In genomic region chr3:63296249-63296648, GRCh38 we compare ENCODE assay signal across 29 cellular contexts. TPM values are rescaled to one million over a fixed set of nuclear protein-coding genes. Genes with fewer than 3 reads are reported as not detected.
DNase-seq lines count a peak whose midpoint lies in the region; ATAC-seq, FAIRE-seq and TF ChIP-seq lines count a peak whose summit lies in the region.
"Had no signal": no experiment of that assay in that cellular context is flagged by ENCODE, and none has a peak within 500 bp of the region (broad histone marks: within the 10 kb centered on the region; RNA-seq: fewer than 3 reads in every experiment).

No MANE protein-coding gene starts in this region.

- H2BK5ac ChIP-seq in H1 (ENCODE audit: low read depth, low read length) = no peak overlapping the region

- H3K9me3 ChIP-seq in HepG2 (ENCODE audit: low read length) (peaks cover 15% of the 10 kb centered on the region), right lobe of liver (no peaks in the 10 kb centered on the region), H1 (ENCODE audit: insufficient read depth in 2 of 2, low read depth in 1 of 2, low read length in 1 of 2) (peaks cover 6 to 12% of the 10 kb centered on the region in 2 experiments; a peak in 2 of 4 replicates), gastrocnemius medialis (no peaks in the 10 kb centered on the region)
- H3K9me3 ChIP-seq: BE2C had no signal

- H2BK120ac ChIP-seq in H1 (replicated peaks; ENCODE audit: low read depth, low read length) = no peak overlapping the region

- no peak overlapping the region for H3K23ac ChIP-seq in H1 (ENCODE audit: insufficient read length)

- H3K79me1 ChIP-seq in H1 (ENCODE audit: low read depth, low read length) = no peaks in the 10 kb centered on the region

- no peak overlapping the region for H2BK12ac ChIP-seq in H1 (ENCODE audit: low read depth, low read length)

- TF ChIP-seq RAD21 in HepG2 (CRISPR knock-in tag; IDR thresholded peaks at IDR 0.05) (no peak), H1 (IDR thresholded peaks at IDR 0.05 in 1 of 2, conservative IDR thresholded peaks at IDR 0.05 in 1 of 2; ENCODE audit: low read depth in 2 of 2, low read length in 2 of 2) (no peak)

- no peaks in the 10 kb centered on the region for H4K20me1 ChIP-seq in HepG2 (ENCODE audit: insufficient read depth, low read length)
- H4K20me1 ChIP-seq in H1 (replicated peaks in 1 of 2; ENCODE audit: control insufficient read depth in 1 of 2, insufficient read depth in 2 of 2, low read length in 2 of 2) = no peaks in the 10 kb centered on the region
- H4K20me1 ChIP-seq: BLaER1 had no signal

- H3K4me1 ChIP-seq in HepG2 (ENCODE audit: insufficient read depth, low read length) = no peaks in the 10 kb centered on the region
- no peaks in the 10 kb centered on the region for H3K4me1 ChIP-seq in right lobe of liver
- no peaks in the 10 kb centered on the region for H3K4me1 ChIP-seq in H1 (replicated peaks in 1 of 4; ENCODE audit: control insufficient read depth in 3 of 4, insufficient read depth in 4 of 4, low read length in 3 of 4)
- H3K4me1 ChIP-seq in gastrocnemius medialis = no peaks in the 10 kb centered on the region
- H3K4me1 ChIP-seq: BLaER1 had no signal

- H3K4me3 ChIP-seq in HepG2 (replicated peaks in 1 of 3; ENCODE audit: insufficient read depth in 1 of 3, low read depth in 2 of 3, low read length in 3 of 3) (no peak overlapping the region), right lobe of liver (no peak overlapping the region), NB4 (ENCODE audit: low read depth, low read length) (no peak overlapping the region), H1 (ENCODE audit: extremely low read depth in 1 of 4, insufficient read depth in 2 of 4, low read depth in 3 of 4, low read length in 4 of 4) (no peak overlapping the region), gastrocnemius medialis (no peak overlapping the region), coronary artery (no peak overlapping the region)
- H3K4me3 ChIP-seq: BLaER1, GM12878 had no signal

- TF ChIP-seq POLR2A in HepG2 (IDR thresholded peaks at IDR 0.05; ENCODE audit: insufficient read depth in 1 of 2, low read depth in 2 of 2, low read length in 2 of 2) (no peak), right lobe of liver (IDR thresholded peaks at IDR 0.05) (no peak), NB4 (IDR thresholded peaks at IDR 0.05; ENCODE audit: extremely low read depth, insufficient read length) (no peak), H1 (IDR thresholded peaks at IDR 0.05; ENCODE audit: control extremely low read depth in 1 of 2, low read depth in 2 of 2, low read length in 2 of 2) (no peak), gastrocnemius medialis (IDR thresholded peaks at IDR 0.05) (no peak)

- intact Hi-C loops in HepG2 (cut with micrococcal nuclease; ENCODE audit: unreplicated experiment) (no loop called here), right lobe of liver (cut with DNase I) (no loop called here), gastrocnemius medialis (cut with DNase I; ENCODE audit: low total_unique reads) (no loop called here)

- H3K36me3 ChIP-seq in HepG2 (replicated peaks in 1 of 2; ENCODE audit: control insufficient read depth in 1 of 2, insufficient read depth in 2 of 2, low read length in 2 of 2) (no peaks in the 10 kb centered on the region), right lobe of liver (no peaks in the 10 kb centered on the region), H1 (ENCODE audit: control insufficient read depth in 2 of 4, insufficient read depth in 4 of 4, low read length in 3 of 4) (no peaks in the 10 kb centered on the region), gastrocnemius medialis (no peaks in the 10 kb centered on the region)
- H3K36me3 ChIP-seq: BE2C, BLaER1 had no signal

- no peak overlapping the region for H2BK15ac ChIP-seq in H1 (ENCODE audit: low read length)

- no peak overlapping the region for H3K56ac ChIP-seq in H1 (replicated peaks; ENCODE audit: insufficient read length, low read depth, low read length)

- H3K18ac ChIP-seq in H1 (ENCODE audit: extremely low read depth, low read length) = no peak overlapping the region

- ATAC-seq in HepG2 = no peak
- ATAC-seq in right lobe of liver = no peak
- ATAC-seq in gastrocnemius medialis = no peak
- ATAC-seq: GM12878 had no signal

- no peak for TF ChIP-seq EP300 in HepG2 (IDR thresholded peaks at IDR 0.05; ENCODE audit: low read depth in 2 of 2, low read length in 2 of 2)
- TF ChIP-seq EP300 in HepG2 (CRISPR knock-in tag; IDR thresholded peaks at IDR 0.05; ENCODE audit: borderline replicate concordance) = no peak
- TF ChIP-seq EP300 in H1 (IDR thresholded peaks at IDR 0.05; ENCODE audit: borderline replicate concordance in 1 of 2, low read depth in 2 of 2, low read length in 2 of 2) = no peak

- H3K79me2 ChIP-seq in HepG2 (ENCODE audit: insufficient read depth, low read length) = no peaks in the 10 kb centered on the region
- H3K79me2 ChIP-seq in H1 (ENCODE audit: control insufficient read depth in 1 of 2, insufficient read depth in 2 of 2, low read length in 2 of 2) = no peaks in the 10 kb centered on the region

- in situ Hi-C loops in HepG2 (cut with HindIII; ENCODE audit: extremely low pct_ligation_motif_present, low pct_unique_long_range_greater_than_20kb) = no loop called here
- in situ Hi-C loops in gastrocnemius medialis (cut with MboI; ENCODE audit: low sequenced_read_pairs in 4 of 4) = no loop called here

- POLR2A ChIA-PET in HepG2 (lab: Yijun Ruan, JAX) = no interaction called here
- POLR2A ChIA-PET in H1 (lab: Charles Lee; ENCODE audit: partially characterized antibody) = interaction anchor here (0.6 kb wide), 1 partner anchor 13 kb away, joined by 3 read pairs; no protein-coding TSS in a partner anchor

- no peak overlapping the region for H3K9ac ChIP-seq in HepG2 (ENCODE audit: insufficient read depth, low read depth, low read length)
- H3K9ac ChIP-seq in H1 (replicated peaks in 1 of 4; ENCODE audit: extremely low read depth in 1 of 4, low read depth in 3 of 4, low read length in 3 of 4) = no peak overlapping the region
- H3K9ac ChIP-seq: BLaER1 had no signal

- no peaks in the 10 kb centered on the region for H3K27me3 ChIP-seq in HepG2 (ENCODE audit: control insufficient read depth in 1 of 2, insufficient read depth in 2 of 2, low read length in 2 of 2)
- H3K27me3 ChIP-seq in right lobe of liver = no peaks in the 10 kb centered on the region
- no peaks in the 10 kb centered on the region; a peak in 1 of 7 replicates for H3K27me3 ChIP-seq in H1 (replicated peaks in 1 of 4; ENCODE audit: control insufficient read depth in 3 of 4, extremely low read depth in 1 of 4, insufficient read depth in 3 of 4, low read length in 3 of 4)
- H3K27me3 ChIP-seq in gastrocnemius medialis = no peaks in the 10 kb centered on the region
- H3K27me3 ChIP-seq: BE2C, BLaER1 had no signal

- H3K14ac ChIP-seq in H1 (ENCODE audit: insufficient read length) = no peak overlapping the region

- H4K5ac ChIP-seq in H1 (ENCODE audit: insufficient read length, low read depth, low read length) = no peak overlapping the region

- TF ChIP-seq CTCF in HepG2 (CRISPR knock-in tag; IDR thresholded peaks at IDR 0.05) = no peak
- TF ChIP-seq CTCF in right lobe of liver (IDR thresholded peaks at IDR 0.05) = no peak
- no peak for TF ChIP-seq CTCF in NB4 (IDR thresholded peaks at IDR 0.05; ENCODE audit: low read depth, low read length)
- TF ChIP-seq CTCF in H1 (IDR thresholded peaks at IDR 0.05; ENCODE audit: control extremely low read depth in 1 of 3, insufficient read depth in 1 of 3, low read depth in 1 of 3, low read length in 3 of 3) = no peak
- TF ChIP-seq CTCF in gastrocnemius medialis (IDR thresholded peaks at IDR 0.05 in 4 of 5, conservative IDR thresholded peaks at IDR 0.05 in 1 of 5) = no peak
- no peak for TF ChIP-seq CTCF in coronary artery (IDR thresholded peaks at IDR 0.05)

- no peak overlapping the region for H4K91ac ChIP-seq in H1 (replicated peaks; ENCODE audit: insufficient read length, low read length)

- H3K23me2 ChIP-seq in H1 (ENCODE audit: low read depth, low read length) = no peaks in the 10 kb centered on the region

- no peak overlapping the region for H2AK5ac ChIP-seq in H1 (ENCODE audit: low read depth, low read length)

- H2BK20ac ChIP-seq in H1 (ENCODE audit: low read length) = no peak overlapping the region

- H3K4ac ChIP-seq in H1 (replicated peaks; ENCODE audit: insufficient read length, low read depth, low read length) = no peak overlapping the region

- no peak overlapping the region for H3K27ac ChIP-seq in HepG2 (ENCODE audit: extremely low read length, insufficient read depth, low read length)
- H3K27ac ChIP-seq in right lobe of liver = no peak overlapping the region
- no peak overlapping the region for H3K27ac ChIP-seq in H1 (ENCODE audit: low read depth, low read length)
- no peak overlapping the region for H3K27ac ChIP-seq in gastrocnemius medialis
- no peak overlapping the region for H3K27ac ChIP-seq in coronary artery
- H3K27ac ChIP-seq: BLaER1 had no signal

- no peak overlapping the region for H4K8ac ChIP-seq in H1 (ENCODE audit: extremely low read depth, insufficient read depth, low read length)

- no peak overlapping the region for H2AFZ ChIP-seq in HepG2 (ENCODE audit: low read length)
- H2AFZ ChIP-seq in H1 (ENCODE audit: low read length) = no peak overlapping the region

- WGBS in HepG2 (ENCODE audit: low lambda C conversion rate) = 31% methylated on average over 4 of the region's 4 CpGs
- WGBS in right lobe of liver (ENCODE audit: insufficient coverage, low coverage, low lambda C conversion rate, missing lambda C conversion rate) = 63% methylated on average over 4 of the region's 4 CpGs
- 72% methylated on average over 4 of the region's 4 CpGs; no CpG with 5 or more reads in 1 of the 2 experiments for WGBS in H1 (ENCODE audit: extremely low coverage in 1 of 2, insufficient coverage in 1 of 2, insufficient read length in 1 of 2, insufficient replicate concordance in 2 of 2, low coverage in 1 of 2, low lambda C conversion rate in 2 of 2, missing lambda C conversion rate in 1 of 2), 2 experiments

- DNase-seq in HepG2 (ENCODE audit: low spot score) = no peak
- DNase-seq in right lobe of liver = no peak
- peak; percentile 0 for DNase-seq in NB4 (ENCODE audit: low read depth)
- no peak for DNase-seq in H1 (ENCODE audit: low read depth in 1 of 2, low spot score in 2 of 2)
- no peak for DNase-seq in gastrocnemius medialis
- DNase-seq in coronary artery (ENCODE audit: low spot score) = no peak
- DNase-seq: 8988T; ACHN; BE2C; CD4-positive, alpha-beta memory T cell; CD4-positive, CD25-positive, alpha-beta regulatory T cell; CD8-positive, alpha-beta memory T cell; COR-L47; DMS 273 treated with DMSO at 0.1 percent for 48 hours; DMS153; DMS53; DMS79; DND-41; EL; GDM1 had no signal

- no peak overlapping the region for H3K4me2 ChIP-seq in HepG2 (ENCODE audit: low read depth, low read length)
- H3K4me2 ChIP-seq in H1 (ENCODE audit: insufficient read depth in 1 of 2, low read depth in 2 of 2, low read length in 2 of 2) = no peak overlapping the region
- H3K4me2 ChIP-seq: BLaER1 had no signal

- no TSS peak for BruUV-seq in HepG2 (replicated peaks; lab: Mats Ljungman, UMichigan)

- CTCF ChIA-PET in HepG2 (lab: Yijun Ruan, JAX; ENCODE audit: low intra/inter-chr PET ratio, low total read pairs) = no interaction called here
- CTCF ChIA-PET in H1 (lab: Charles Lee; ENCODE audit: partially characterized antibody) = interaction anchor here (0.6 to 1.0 kb wide), 2 partner anchors 56 to 975 kb away, joined by 3 read pairs; no protein-coding TSS in a partner anchor

- FAIRE-seq in HepG2 (lab: Jason Lieb, UNC) = no peak
- FAIRE-seq in H1 (lab: Jason Lieb, UNC) = no peak
- FAIRE-seq: A204.1, GM12878, GM12892, GM18507 had no signal

RNA-seq across cellular contexts. Expression of gene SYNPR, which starts 18.1 kb away (rescaled TPM):
- total RNA-seq in HepG2 (2016; rRNA removed; fragmentation: Illumina TruSeq; extraction: Trizol) = 0.04 TPM in 1 of 2 replicates, not detected in the other
- total RNA-seq in HepG2 (2016; cell fraction: cytosol; rRNA removed; fragmentation: Illumina TruSeq; extraction: Trizol; ENCODE audit: low read depth) = not detected in 2 replicates
- total RNA-seq in HepG2 (2016; cell fraction: insoluble cytoplasmic fraction; rRNA removed; fragmentation: Illumina TruSeq; extraction: Trizol) = not detected in 2 replicates
- not detected in 2 replicates for total RNA-seq in HepG2 (2016; cell fraction: membrane; rRNA removed; fragmentation: Illumina TruSeq; extraction: Trizol)
- not detected in 2 replicates for total RNA-seq in HepG2 (2016; cell fraction: nucleus; rRNA removed; fragmentation: Illumina TruSeq; extraction: Trizol)
- polyA plus RNA-seq in HepG2 (2011; rRNA removed) = not detected in 2 replicates
- not detected in 2 replicates for polyA plus RNA-seq in HepG2 (2011; cell fraction: cytosol; rRNA removed)
- not detected in 2 replicates for polyA plus RNA-seq in HepG2 (2011; cell fraction: nucleus; rRNA removed)
- not detected in 2 replicates for polyA plus RNA-seq in HepG2 (2012)
- polyA plus RNA-seq in HepG2 (2016; cell fraction: cytosol; fragmentation: Illumina TruSeq; extraction: Trizol; ENCODE audit: low read depth) = not detected in 2 replicates
- polyA plus RNA-seq in HepG2 (2016; cell fraction: insoluble cytoplasmic fraction; fragmentation: Illumina TruSeq; extraction: Trizol; ENCODE audit: low read depth) = not detected in 2 replicates
- polyA plus RNA-seq in HepG2 (2016; cell fraction: membrane; fragmentation: Illumina TruSeq; extraction: Trizol; ENCODE audit: low read depth) = not detected in 2 replicates
- not detected in 2 replicates for polyA plus RNA-seq in HepG2 (2016; cell fraction: nucleus; fragmentation: Illumina TruSeq; extraction: Trizol; ENCODE audit: insufficient read depth, low read depth)
- polyA minus RNA-seq in HepG2 (2011; rRNA and poly(A)+ RNA removed; ENCODE audit: low replicate concordance) = not detected in 2 replicates
- not detected in 2 replicates for polyA minus RNA-seq in HepG2 (2011; cell fraction: cytosol; rRNA and poly(A)+ RNA removed)
- not detected in 2 replicates for polyA minus RNA-seq in HepG2 (2011; cell fraction: nucleus; rRNA and poly(A)+ RNA removed)
- not detected for total RNA-seq in right lobe of liver
- 0.54 and 0.99 TPM in 2 replicates for total RNA-seq in H1 (2021; fragmentation: NEBNext Ultra II Directional; extraction: Animal tissue kit (Norgen Biotek cat#: 25700))
- 0.39 and 0.46 TPM in 2 replicates for polyA plus RNA-seq in H1 (2011; rRNA removed)
- polyA plus RNA-seq in H1 (2011; cell fraction: cytosol; rRNA removed) = 0.56 TPM
- polyA plus RNA-seq in H1 (2011; cell fraction: nucleus; rRNA removed) = 0.88 TPM
- polyA plus RNA-seq in H1 (2012, experiment 1 of 2) = 0.23 to 1.1 TPM (median 0.96 TPM) in 4 replicates
- 0.25 TPM for polyA plus RNA-seq in H1 (2012, experiment 2 of 2)
- polyA plus RNA-seq in H1 (2013, experiment 1 of 2) = 0.47 TPM
- 0.63 TPM for polyA plus RNA-seq in H1 (2013, experiment 2 of 2)
- polyA minus RNA-seq in H1 (2011; rRNA and poly(A)+ RNA removed) = 0.25 and 0.41 TPM in 2 replicates
- 1.6 TPM for polyA minus RNA-seq in H1 (2011; cell fraction: cytosol; rRNA and poly(A)+ RNA removed)
- polyA minus RNA-seq in H1 (2011; cell fraction: nucleus; rRNA and poly(A)+ RNA removed) = 2.5 TPM
- not detected for total RNA-seq in gastrocnemius medialis
- total RNA-seq: CD4-positive, alpha-beta memory T cell; CD4-positive, CD25-positive, alpha-beta regulatory T cell; CD8-positive, alpha-beta memory T cell; Daoy; G401; GM12878 had no signal
- polyA plus RNA-seq: AG04450; CD14-positive monocyte; CD4-positive, alpha-beta memory T cell; CD4-positive, CD25-positive, alpha-beta regulatory T cell; CD8-positive, alpha-beta memory T cell; GM12878 had no signal

Comparison
In these comparisons a context has a peak if more than half of its experiments do, and no peak if none do; other contexts are left out.
1. Of the 41 proteins assayed by ChIP-seq in both HepG2 and H1: peak only in HepG2: none; only in H1: none; in both: CEBPB; in neither: 40.